In the genomic region with DNA sequence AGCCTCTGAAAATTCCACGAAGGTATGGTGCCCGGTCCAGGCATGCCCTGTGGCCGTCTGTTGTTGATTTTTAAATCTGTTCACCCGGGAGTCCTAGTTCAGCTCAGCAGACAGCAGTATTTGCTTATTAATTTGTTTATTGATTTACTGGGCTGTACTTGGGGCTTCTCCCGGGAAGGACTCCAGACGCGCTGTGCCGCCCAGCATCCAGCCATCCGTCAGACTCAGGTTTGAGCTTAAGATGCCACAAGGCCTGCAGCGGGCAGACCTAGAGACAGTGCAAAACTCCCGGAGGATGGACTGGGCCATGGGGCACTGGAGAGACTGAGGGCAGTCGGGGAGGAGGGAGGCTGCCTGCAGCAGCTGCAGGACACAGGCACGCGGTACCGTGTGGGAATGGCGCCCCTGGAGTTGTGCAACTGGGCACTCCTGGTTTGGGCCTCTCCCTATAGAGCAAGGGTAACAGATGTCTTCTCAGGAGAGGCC, we compare ENCODE assay signal across 9 cellular contexts.
DNase-seq lines count a peak whose midpoint lies in the region; ATAC-seq and TF ChIP-seq lines count a peak whose summit lies in the region.
"Had no signal": no experiment of that assay in that cellular context is flagged by ENCODE, and none has a peak within 500 bp of the region (broad histone marks: within the 10 kb centered on the region; RNA-seq: fewer than 3 reads in every experiment).

No MANE protein-coding gene starts in this region.

- H3K4me1 ChIP-seq in BLaER1 treated with 17β-estradiol and CSF1 and Interleukin-3, amounts not matched to agents 10 nM and 100 nM, result peaks cover 78 to 100% (median 95%) of the 10 kb centered on the region in 10 experiments

- ATAC-seq in HG02885 (IDR thresholded peaks at IDR 0.05; ENCODE audit: poor library complexity, unreplicated experiment), result peak; percentile 10
- no peak for ATAC-seq in HG03045 (IDR thresholded peaks at IDR 0.05; ENCODE audit: unreplicated experiment)

- H3K27me3 ChIP-seq in BLaER1 treated with 17β-estradiol and CSF1 and Interleukin-3, amounts not matched to agents 10 nM and 100 nM, result no peaks in the 10 kb centered on the region

- H3K4me3 ChIP-seq in BLaER1 treated with 17β-estradiol and CSF1 and Interleukin-3, amounts not matched to agents 10 nM and 100 nM, result peak overlapping the region in 8 of 10 experiments; percentile 24 to 53 (median 52); a peak in 15 of 20 replicates

- H3K4me2 ChIP-seq in BLaER1 treated with 17β-estradiol and CSF1 and Interleukin-3, amounts not matched to agents 10 nM and 100 nM, result peak overlapping the region; percentile 70 to 99 (median 96)

- TF ChIP-seq CTCF in VCaP (conservative IDR thresholded peaks at IDR 0.05), result no peak

- peaks cover 0 to 9% (median 0%) of the 10 kb centered on the region in 11 experiments; a peak in 3 of 22 replicates for H4K20me1 ChIP-seq in BLaER1 treated with 17β-estradiol and CSF1 and Interleukin-3, amounts not matched to agents 10 nM and 100 nM

- H3K27ac ChIP-seq in BLaER1 treated with 17β-estradiol and CSF1 and Interleukin-3, amounts not matched to agents 10 nM and 100 nM, result peak overlapping the region in 10 of 11 experiments; percentile 31 to 96 (median 87); a peak in 19 of 22 replicates
- peak overlapping the region; percentile 86 for H3K27ac ChIP-seq in VCaP
- H3K27ac ChIP-seq: epithelial cell of prostate had no signal

- H3K36me3 ChIP-seq in BLaER1 treated with 17β-estradiol and CSF1 and Interleukin-3, amounts not matched to agents 10 nM and 100 nM, result no peaks in the 10 kb centered on the region

- DNase-seq in islet precursor cell (peak; percentile 37), NCI-H2107 treated with DMSO at 0.1 percent for 48 hours (lab: John Stamatoyannopoulos, UW; ENCODE audit: unreplicated experiment) (no peak), NCI-H1930 (lab: John Stamatoyannopoulos, UW) (no peak), NCI-H1436 treated with DMSO at 0.1 percent for 48 hours (lab: John Stamatoyannopoulos, UW) (no peak)

- peaks cover 0 to 8% (median 6%) of the 10 kb centered on the region in 11 experiments; a peak in 10 of 22 replicates for H3K9me3 ChIP-seq in BLaER1 treated with 17β-estradiol and CSF1 and Interleukin-3, amounts not matched to agents 10 nM and 100 nM (replicated peaks in 1 of 11)

- peak overlapping the region in 10 of 11 experiments; percentile 29 to 85 (median 80); a peak in 19 of 22 replicates for H3K9ac ChIP-seq in BLaER1 treated with 17β-estradiol and CSF1 and Interleukin-3, amounts not matched to agents 10 nM and 100 nM
